9 cellular contexts compared by ENCODE assay signal in genomic region chr13:36395280-36395679, GRCh38. TPM values are rescaled to one million over a fixed set of nuclear protein-coding genes. Genes with fewer than 3 reads are reported as not detected.
DNase-seq lines count a peak whose midpoint lies in the region; ATAC-seq, FAIRE-seq and TF ChIP-seq lines count a peak whose summit lies in the region.
"Had no signal": no experiment of that assay in that cellular context is flagged by ENCODE, and none has a peak within 500 bp of the region (broad histone marks: within the 10 kb centered on the region; RNA-seq: fewer than 3 reads in every experiment).

No MANE protein-coding gene starts in this region.

- no peak overlapping the region for H3K4me3 Mint-ChIP-seq in nephron
- H3K4me3 Mint-ChIP-seq: stimulated activated naive CD8-positive, alpha-beta T cell treated with anti-CD3 and anti-CD28 coated beads, Interleukin-15, Interleukin-2, amounts not matched to agents 100 ng/mL and 50 ng/mL, for 24 hours had no signal

- no peak for ATAC-seq in GM21723 (IDR thresholded peaks at IDR 0.05; ENCODE audit: unreplicated experiment)

- no peak overlapping the region for H3K4me3 ChIP-seq in choroid plexus epithelial cell (ENCODE audit: low read depth, low read length)

- H3K36me3 Mint-ChIP-seq in nephron (ENCODE audit: low read depth): no peaks in the 10 kb centered on the region

- DNase-seq in GM04503 (ENCODE audit: low read depth) (peak; percentile 31), NCI-H146 treated with DMSO at 0.1 percent for 48 hours (lab: John Stamatoyannopoulos, UW; ENCODE audit: unreplicated experiment) (peak; percentile 43), choroid plexus epithelial cell (ENCODE audit: low read depth) (peak; percentile 85), GM13977 (ENCODE audit: low spot score) (no peak), GM12892 (ENCODE audit: insufficient read length) (no peak)
- DNase-seq in activated naive CD4-positive, alpha-beta T cell treated with anti-CD3 and anti-CD28 coated beads, Interleukin-2, amount 50 U/mL, for 16 hours: no peak

- peaks cover 3% of the 10 kb centered on the region for H3K27me3 Mint-ChIP-seq in nephron (ENCODE audit: low read depth)

- FAIRE-seq in GM12892 (lab: Jason Lieb, UNC): no peak

- TF ChIP-seq CTCF in choroid plexus epithelial cell (conservative IDR thresholded peaks at IDR 0.05; ENCODE audit: low read depth, low read length) (peak; percentile 62), nephron (IDR thresholded peaks at IDR 0.05; ENCODE audit: unreplicated experiment in 3 of 3) (peak; percentile 34 to 51 (median 49)), GM13977 (IDR thresholded peaks at IDR 0.05; ENCODE audit: extremely low read depth, insufficient read depth, missing control alignments) (no peak)

- peaks cover 3% of the 10 kb centered on the region for H3K9me3 Mint-ChIP-seq in nephron
- H3K9me3 Mint-ChIP-seq: stimulated activated naive CD8-positive, alpha-beta T cell treated with anti-CD3 and anti-CD28 coated beads, Interleukin-15, Interleukin-2, amounts not matched to agents 100 ng/mL and 50 ng/mL, for 24 hours had no signal

- TF ChIP-seq POLR2A in GM12892 (IDR thresholded peaks at IDR 0.05; ENCODE audit: low read depth, low read length): no peak

- H3K4me1 Mint-ChIP-seq in nephron: no peaks in the 10 kb centered on the region

- no peak overlapping the region for H3K27ac Mint-ChIP-seq in nephron
- H3K27ac Mint-ChIP-seq: stimulated activated naive CD8-positive, alpha-beta T cell treated with anti-CD3 and anti-CD28 coated beads, Interleukin-15, Interleukin-2, amounts not matched to agents 100 ng/mL and 50 ng/mL, for 24 hours had no signal

- in situ Hi-C loops in GM13977 (cut with MboI; ENCODE audit: low pct_unique_long_range_greater_than_20kb, low sequenced_read_pairs, unreplicated experiment): no loop called here

RNA-seq across cellular contexts. Expression of gene CCNA1, which starts 37.0 kb away (rescaled TPM):
- not detected for polyA plus RNA-seq in GM12892 (2012; ENCODE audit: missing spikeins)

RNA-seq across cellular contexts. Expression of gene SPART, which starts 49.1 kb away (rescaled TPM):
- 7.0 TPM for polyA plus RNA-seq in GM12892 (2012; ENCODE audit: missing spikeins)

Comparison
In these comparisons a context has a peak if more than half of its experiments do, and no peak if none do; other contexts are left out.
1. DNase-seq: peak in GM04503 (single experiment), NCI-H146 treated with DMSO at 0.1 percent for 48 hours (single experiment) and choroid plexus epithelial cell (single experiment); none in activated naive CD4-positive, alpha-beta T cell treated with anti-CD3 and anti-CD28 coated beads, Interleukin-2, amount 50 U/mL, for 16 hours (single experiment), GM13977 (single experiment) and GM12892 (single experiment).